Comparison of ENCODE assay signal across 8 cellular contexts in genomic region chr1:155261401-155261887, GRCh38. TPM values are rescaled to one million over a fixed set of nuclear protein-coding genes. Genes with fewer than 3 reads are reported as not detected.
DNase-seq lines count a peak whose midpoint lies in the region; ATAC-seq, FAIRE-seq and TF ChIP-seq lines count a peak whose summit lies in the region.

No MANE protein-coding gene starts in this region.

- H3K4me3 ChIP-seq in Jurkat, Clone E6-1 (ENCODE audit: low read length) = peak overlapping the region; percentile 96
- peak overlapping the region; percentile 94 for H3K4me3 ChIP-seq in brain microvascular endothelial cell (ENCODE audit: low read depth, low read length)

- H3K4me1 Mint-ChIP-seq in activated CD4-positive, alpha-beta T cell treated with anti-CD3 and anti-CD28 coated beads for 36 hours = peaks cover 27% of the 10 kb centered on the region
- peaks cover 19% of the 10 kb centered on the region for H3K4me1 Mint-ChIP-seq in mesothelial cell of epicardium

- H3K4me3 Mint-ChIP-seq in activated CD4-positive, alpha-beta T cell treated with anti-CD3 and anti-CD28 coated beads for 36 hours = peak overlapping the region; percentile 98
- H3K4me3 Mint-ChIP-seq in mesothelial cell of epicardium = peak overlapping the region; percentile 98

- CTCF ChIA-PET in activated CD4-positive, alpha-beta T cell treated with anti-CD3 and anti-CD28 coated beads for 36 hours (lab: Charles Lee) = interaction anchor here (0.5 to 4.4 kb wide), 7 partner anchors 10 to 696 kb away, joined by 3 to 47 read pairs (median 4); partner anchors contain the start of genes CLK2 and FDPS

- peaks cover 74% of the 10 kb centered on the region for H3K36me3 Mint-ChIP-seq in activated CD4-positive, alpha-beta T cell treated with anti-CD3 and anti-CD28 coated beads for 36 hours (ENCODE audit: low read depth)
- H3K36me3 Mint-ChIP-seq in mesothelial cell of epicardium = peaks cover 35% of the 10 kb centered on the region

- peak; percentile 2 for TF ChIP-seq CTCF in brain microvascular endothelial cell (IDR thresholded peaks at IDR 0.05; ENCODE audit: low read depth, low read length, missing control alignments)
- TF ChIP-seq CTCF in mesothelial cell of epicardium (IDR thresholded peaks at IDR 0.05; ENCODE audit: unreplicated experiment) = no peak

- peak overlapping the region; percentile 91 for H3K27ac Mint-ChIP-seq in activated CD4-positive, alpha-beta T cell treated with anti-CD3 and anti-CD28 coated beads for 36 hours
- peak overlapping the region; percentile 98 for H3K27ac Mint-ChIP-seq in mesothelial cell of epicardium

- H3K27ac ChIP-seq in brain microvascular endothelial cell = peak overlapping the region; percentile 45

- H3K27me3 Mint-ChIP-seq in activated CD4-positive, alpha-beta T cell treated with anti-CD3 and anti-CD28 coated beads for 36 hours = no peaks in the 10 kb centered on the region
- H3K27me3 Mint-ChIP-seq in mesothelial cell of epicardium (ENCODE audit: low read depth) = no peaks in the 10 kb centered on the region

- peaks cover 32% of the 10 kb centered on the region for H3K36me3 ChIP-seq in brain microvascular endothelial cell (replicated peaks)

- no peaks in the 10 kb centered on the region for H3K9me3 Mint-ChIP-seq in activated CD4-positive, alpha-beta T cell treated with anti-CD3 and anti-CD28 coated beads for 36 hours (ENCODE audit: low read depth)
- H3K9me3 Mint-ChIP-seq in mesothelial cell of epicardium = no peaks in the 10 kb centered on the region

- POLR2A ChIA-PET in activated CD4-positive, alpha-beta T cell treated with anti-CD3 and anti-CD28 coated beads for 36 hours (lab: Charles Lee) = interaction anchor here (0.5 to 1.8 kb wide), 7 partner anchors 10 to 281 kb away, joined by 3 to 10 read pairs (median 3); partner anchors contain the start of genes CLK2 and FDPS

- FAIRE-seq in urothelium cell line (lab: Jason Lieb, UNC) (no peak), GM19239 (lab: Jason Lieb, UNC) (no peak)

- H3K27me3 ChIP-seq in brain microvascular endothelial cell (replicated peaks) = no peaks in the 10 kb centered on the region

- ATAC-seq in activated CD4-positive, alpha-beta T cell treated with anti-CD3 and anti-CD28 coated beads for 36 hours = peak; percentile 56

- in situ Hi-C loops in brain microvascular endothelial cell (cut with HindIII; ENCODE audit: low pct_ligation_motif_present, low sequenced_read_pairs) = no loop called here

- intact Hi-C loops in activated CD4-positive, alpha-beta T cell treated with anti-CD3 and anti-CD28 coated beads for 36 hours (cut with DNase I, micrococcal nuclease) = loop anchor here (5.0 kb wide), 3 partner anchors 46 to 791 kb away; partner anchors contain the start of genes FDPS (in 1 of the 2), LAMTOR2 (in 1 of the 2), UBQLN4 (in 1 of the 2) and ZBTB7B (in 1 of the 2)

- DNase-seq in activated CD4-positive, alpha-beta T cell treated with anti-CD3 and anti-CD28 coated beads for 36 hours = peak; percentile 53
- DNase-seq in activated CD4-positive, alpha-beta T cell treated with anti-CD3 and anti-CD28 coated beads, Interleukin-2, amount 50 U/mL, for 1 hour = no peak
- DNase-seq in Jurkat, Clone E6-1 (ENCODE audit: low read depth, low spot score) = no peak
- DNase-seq in brain microvascular endothelial cell (no peak), mesothelial cell of epicardium (ENCODE audit: low spot score in 2 of 2, unreplicated experiment in 2 of 2) (peak in 1 of 2 experiments; percentile 47), urothelium cell line (ENCODE audit: low spot score) (no peak), SK-N-DZ (ENCODE audit: low spot score) (no peak), GM19239 (ENCODE audit: insufficient read length, low spot score) (no peak)

RNA-seq across cellular contexts. Expression of gene SCAMP3, which starts 0.7 kb away (rescaled TPM):
- 10 to 100 TPM; 82.0 to 95.5 TPM for total RNA-seq in activated CD4-positive, alpha-beta T cell treated with anti-CD3 and anti-CD28 coated beads for 36 hours
- polyA plus RNA-seq in Jurkat, Clone E6-1 (2012; ENCODE audit: insufficient read depth, insufficient read length) = 92.0 TPM
- total RNA-seq in mesothelial cell of epicardium = 46.8 to 50.5 TPM (median 49.8 TPM) in 3 replicates
- polyA plus RNA-seq in SK-N-DZ (2014; cell fraction: cytosol; rRNA removed) = 52.0 and 61.2 TPM in 2 replicates
- polyA plus RNA-seq in SK-N-DZ (2014; cell fraction: nucleus; rRNA removed) = 41.1 and 81.4 TPM in 2 replicates

RNA-seq across cellular contexts. Expression of gene ENTREP3, which starts 6.2 kb away (rescaled TPM):
- 10 to 100 TPM; 29.7 to 34.8 TPM for total RNA-seq in activated CD4-positive, alpha-beta T cell treated with anti-CD3 and anti-CD28 coated beads for 36 hours
- 18.4 TPM for polyA plus RNA-seq in Jurkat, Clone E6-1 (2012; ENCODE audit: insufficient read depth, insufficient read length)
- 51.9 to 56.1 TPM (median 56.0 TPM) in 3 replicates for total RNA-seq in mesothelial cell of epicardium
- 20.3 and 23.6 TPM in 2 replicates for polyA plus RNA-seq in SK-N-DZ (2014; cell fraction: cytosol; rRNA removed)
- 72.0 and 119 TPM in 2 replicates for polyA plus RNA-seq in SK-N-DZ (2014; cell fraction: nucleus; rRNA removed)

RNA-seq across cellular contexts. Expression of gene CLK2, which starts 11.9 kb away (rescaled TPM):
- 10 to 100 TPM; 81.4 to 86.6 TPM for total RNA-seq in activated CD4-positive, alpha-beta T cell treated with anti-CD3 and anti-CD28 coated beads for 36 hours
- 84.2 TPM for polyA plus RNA-seq in Jurkat, Clone E6-1 (2012; ENCODE audit: insufficient read depth, insufficient read length)
- 104 to 108 TPM (median 105 TPM) in 3 replicates for total RNA-seq in mesothelial cell of epicardium
- 33.7 and 34.1 TPM in 2 replicates for polyA plus RNA-seq in SK-N-DZ (2014; cell fraction: cytosol; rRNA removed)
- 287 and 348 TPM in 2 replicates for polyA plus RNA-seq in SK-N-DZ (2014; cell fraction: nucleus; rRNA removed)

RNA-seq across cellular contexts. Expression of gene HCN3, which starts 15.8 kb away (rescaled TPM):
- 1 to 10 TPM; 1.9 to 2.3 TPM for total RNA-seq in activated CD4-positive, alpha-beta T cell treated with anti-CD3 and anti-CD28 coated beads for 36 hours
- polyA plus RNA-seq in Jurkat, Clone E6-1 (2012; ENCODE audit: insufficient read depth, insufficient read length) = 13.9 TPM
- 12.9 to 13.6 TPM (median 13.1 TPM) in 3 replicates for total RNA-seq in mesothelial cell of epicardium
- polyA plus RNA-seq in SK-N-DZ (2014; cell fraction: cytosol; rRNA removed) = 14.5 and 24.3 TPM in 2 replicates
- 80.0 and 137 TPM in 2 replicates for polyA plus RNA-seq in SK-N-DZ (2014; cell fraction: nucleus; rRNA removed)

RNA-seq across cellular contexts. Expression of gene PKLR, which starts 39.8 kb away (rescaled TPM):
- total RNA-seq in activated CD4-positive, alpha-beta T cell treated with anti-CD3 and anti-CD28 coated beads for 36 hours = not detected
- polyA plus RNA-seq in Jurkat, Clone E6-1 (2012; ENCODE audit: insufficient read depth, insufficient read length) = not detected
- 0.11 TPM in 1 of 3 replicates, not detected in the others for total RNA-seq in mesothelial cell of epicardium
- not detected in 2 replicates for polyA plus RNA-seq in SK-N-DZ (2014; cell fraction: cytosol; rRNA removed)
- polyA plus RNA-seq in SK-N-DZ (2014; cell fraction: nucleus; rRNA removed) = not detected in 2 replicates
